1 cellular context compared by ENCODE assay signal in genomic region chr16:88993006-88993787, GRCh38.
TF ChIP-seq lines count a peak whose summit lies in the region.

No MANE protein-coding gene starts in this region.

TF ChIP-seq in K562, 482 proteins besides CTCF, POLR2A, EP300 and RAD21 (continued from another document and continues in another):
- TF ChIP-seq POLR2B (IDR thresholded peaks at IDR 0.05; ENCODE audit: low read depth, partially characterized antibody) (peak; percentile 28), PKNOX1 (IDR thresholded peaks at IDR 0.05) (peak; percentile 72), POLR2G (IDR thresholded peaks at IDR 0.05; ENCODE audit: low read depth, low read length) (peak; percentile 78), ELK1 (CRISPR knock-in tag; IDR thresholded peaks at IDR 0.05) (no peak), HDAC1 (IDR thresholded peaks at IDR 0.05) (peak in 1 of 2 experiments; percentile 63; a peak in 2 of 4 replicates), CHD2 (IDR thresholded peaks at IDR 0.05; ENCODE audit: low read depth, low read length) (no peak), JUND (IDR thresholded peaks at IDR 0.05; ENCODE audit: borderline replicate concordance, low read depth, low read length) (peak; percentile 42; the same call in 1 of the 2 replicates), JUND (tag; IDR thresholded peaks at IDR 0.05; ENCODE audit: borderline replicate concordance, low read depth, low read length) (no peak; the same call in 2 of the 3 replicates), HIVEP1 (CRISPR knock-in tag; IDR thresholded peaks at IDR 0.05) (no peak), ZNF444 (CRISPR knock-in tag; IDR thresholded peaks at IDR 0.05) (peak; percentile 67; the same call in 1 of the 2 replicates), HDAC6 (IDR thresholded peaks at IDR 0.05; ENCODE audit: low read depth, low read length) (no peak), USF1 (CRISPR knock-in tag; IDR thresholded peaks at IDR 0.05) (peak; percentile 62), MAFK (IDR thresholded peaks at IDR 0.05; ENCODE audit: low read length) (no peak), VEZF1 (CRISPR knock-in tag; IDR thresholded peaks at IDR 0.05) (peak; percentile 91), ZNF253 (CRISPR knock-in tag; conservative IDR thresholded peaks at IDR 0.05) (no peak), PTTG1 (tag; IDR thresholded peaks at IDR 0.05; ENCODE audit: low read depth) (no peak), CC2D1A (IDR thresholded peaks at IDR 0.05) (no peak), ZNF584 (CRISPR knock-in tag; IDR thresholded peaks at IDR 0.05; ENCODE audit: low read depth) (no peak), MTA2 (IDR thresholded peaks at IDR 0.05; ENCODE audit: low read depth) (peak; percentile 55), ILK (tag; IDR thresholded peaks at IDR 0.05; ENCODE audit: borderline replicate concordance, low read depth) (no peak), SREBF1 (IDR thresholded peaks at IDR 0.05; ENCODE audit: borderline replicate concordance, low read depth, low read length) (no peak), TRIM25 (IDR thresholded peaks at IDR 0.05; ENCODE audit: borderline replicate concordance) (no peak), HMBOX1 (IDR thresholded peaks at IDR 0.05) (no peak), SIN3B (IDR thresholded peaks at IDR 0.05; ENCODE audit: low read depth) (no peak), UBTF (IDR thresholded peaks at IDR 0.05; ENCODE audit: borderline replicate concordance in 1 of 2, low read depth in 2 of 2, low read length in 2 of 2) (no peak), ZNF518B (CRISPR knock-in tag; IDR thresholded peaks at IDR 0.05) (no peak), SAP30 (IDR thresholded peaks at IDR 0.05; ENCODE audit: borderline replicate concordance, insufficient read depth, low read depth, low read length, poor library complexity, severe bottlenecking) (no peak), NBN (IDR thresholded peaks at IDR 0.05; ENCODE audit: low read depth) (peak; percentile 61; the same call in 1 of the 2 replicates), PATZ1 (CRISPR knock-in tag; IDR thresholded peaks at IDR 0.05; ENCODE audit: borderline replicate concordance) (no peak), HEY1 (CRISPR knock-in tag; IDR thresholded peaks at IDR 0.05; ENCODE audit: borderline replicate concordance) (no peak), MLLT1 (IDR thresholded peaks at IDR 0.05) (0 out of 4 replicates have a peak, but pooled peaks have one; percentile 14 to 46), GTF2E2 (tag; IDR thresholded peaks at IDR 0.05) (no peak), ZNF277 (CRISPR knock-in tag; IDR thresholded peaks at IDR 0.05; ENCODE audit: borderline replicate concordance) (no peak), ZNF57 (CRISPR knock-in tag; IDR thresholded peaks at IDR 0.05) (0 out of 2 replicates have a peak, but pooled peaks have one; percentile 26), MAZ (CRISPR knock-in tag; conservative IDR thresholded peaks at IDR 0.05 in 1 of 2, IDR thresholded peaks at IDR 0.05 in 1 of 2) (peak; percentile 58 to 88; a peak in 3 of 4 replicates), CREB5 (CRISPR knock-in tag; IDR thresholded peaks at IDR 0.05) (peak; percentile 66; the same call in 1 of the 2 replicates), CEBPB (tag; IDR thresholded peaks at IDR 0.05) (no peak)
